Comparison of ENCODE assay signal across 6 cellular contexts in the genomic region with DNA sequence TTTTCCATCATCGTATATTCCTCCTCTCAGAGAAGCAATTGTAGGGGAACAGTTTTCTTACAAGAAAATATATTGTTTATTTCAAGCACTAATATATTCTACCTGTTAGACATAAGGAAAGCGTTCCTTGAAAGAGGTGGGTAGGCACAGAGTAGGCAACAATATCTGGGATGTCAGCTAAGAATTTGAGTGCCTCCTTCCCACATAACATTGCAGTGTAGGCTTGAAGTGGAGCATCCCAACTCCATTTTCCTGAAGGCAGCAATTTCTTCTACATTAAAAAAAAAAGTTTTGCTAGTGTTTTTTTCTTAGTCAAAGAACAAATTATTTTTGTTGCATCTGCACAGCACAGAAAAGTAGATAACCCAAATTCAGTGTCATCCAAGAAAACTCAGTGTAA. TPM values are rescaled to one million over a fixed set of nuclear protein-coding genes. Genes with fewer than 3 reads are reported as not detected.
"Had no signal": no experiment of that assay in that cellular context is flagged by ENCODE, and none has a peak within 500 bp of the region (broad histone marks: within the 10 kb centered on the region; RNA-seq: fewer than 3 reads in every experiment).

No MANE protein-coding gene starts in this region.

- H3K27me3 Mint-ChIP-seq: IgD-negative memory B cell had no signal

- ATAC-seq: GM23338, HepG2 had no signal

- H3K9me3 Mint-ChIP-seq: GM23338, H9, IgD-negative memory B cell had no signal

- H3K4me1 Mint-ChIP-seq: H9 had no signal

- H3K4me3 ChIP-seq: GM23338 had no signal

- H3K4me3 Mint-ChIP-seq: GM23338, H9, IgD-negative memory B cell had no signal

- H3K27ac Mint-ChIP-seq: GM23338, H9 had no signal

- DNase-seq: H9, HCEC 1CT had no signal

- H3K27ac ChIP-seq: HL-60 had no signal

RNA-seq across cellular contexts. Expression of a gene that starts 59.8 kb away (rescaled TPM):
- polyA plus RNA-seq: GM23338, IgD-negative memory B cell had no signal
